8 cellular contexts compared by ENCODE assay signal in the genomic region with DNA sequence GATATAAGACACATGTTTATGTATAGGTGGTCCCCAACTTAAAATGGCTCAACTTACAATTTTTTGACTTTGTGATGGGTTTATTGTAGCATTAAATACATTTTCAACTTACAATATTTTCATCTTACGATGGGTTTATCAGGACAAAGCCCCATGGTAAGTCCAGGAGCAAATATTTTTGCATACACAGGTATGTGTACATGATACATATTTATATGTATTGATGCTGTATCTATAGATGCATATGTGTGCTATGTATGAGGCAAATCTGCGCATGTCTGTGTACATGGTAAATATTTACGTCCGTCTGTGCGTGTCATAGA. TPM values are rescaled to one million over a fixed set of nuclear protein-coding genes. Genes with fewer than 3 reads are reported as not detected.
DNase-seq lines count a peak whose midpoint lies in the region; ATAC-seq and TF ChIP-seq lines count a peak whose summit lies in the region.

No MANE protein-coding gene starts in this region.

- TF ChIP-seq CTCF in C4-2B (conservative IDR thresholded peaks at IDR 0.05) = no peak
- TF ChIP-seq CTCF in dorsolateral prefrontal cortex (IDR thresholded peaks at IDR 0.05 in 54 of 56, conservative IDR thresholded peaks at IDR 0.05 in 2 of 56; ENCODE audit: low read depth in 1 of 56, partially characterized antibody in 56 of 56) = no peak
- TF ChIP-seq CTCF in nephron progenitor cell (IDR thresholded peaks at IDR 0.05) = no peak

- H3K9me3 Mint-ChIP-seq in nephron progenitor cell = no peaks in the 10 kb centered on the region

- H3K27ac Mint-ChIP-seq in nephron progenitor cell = no peak overlapping the region

- intact Hi-C loops in dorsolateral prefrontal cortex (cut with DNase I) (loop anchor here (5.0 to 10.0 kb wide), 3 partner anchors 186 to 1333 kb away; a partner anchor contains a TSS), head of caudate nucleus (cut with DNase I) (loop anchor here (5.0 kb wide), 1 partner anchor 199 kb away; a partner anchor contains a TSS)

- H3K4me1 Mint-ChIP-seq in nephron progenitor cell = peaks cover 33% of the 10 kb centered on the region

- H3K36me3 ChIP-seq in KOPT-K1 (ENCODE audit: insufficient read depth, low read length) = peaks cover 27% of the 10 kb centered on the region

- no peak for ATAC-seq in GM19455 (IDR thresholded peaks at IDR 0.05; ENCODE audit: unreplicated experiment)

- H3K27ac ChIP-seq in C4-2B (peak overlapping the region; percentile 94), KOPT-K1 (ENCODE audit: low read depth, low read length, poor library complexity, severe bottlenecking) (peak overlapping the region; percentile 66), dorsolateral prefrontal cortex (peak overlapping the region; percentile 54 to 96 (median 90))

- no peaks in the 10 kb centered on the region for H3K9me3 ChIP-seq in KOPT-K1 (ENCODE audit: insufficient read depth, low read length, poor library complexity, severe bottlenecking)

- H3K27me3 Mint-ChIP-seq in nephron progenitor cell (ENCODE audit: low read depth, poor library complexity) = peaks cover 12% of the 10 kb centered on the region

- no peaks in the 10 kb centered on the region for H3K27me3 ChIP-seq in dorsolateral prefrontal cortex

- DNase-seq in dorsolateral prefrontal cortex = no peak
- no peak for DNase-seq in nephron progenitor cell
- no peak for DNase-seq in stimulated activated CD4-positive, alpha-beta T cell treated with anti-CD3 and anti-CD28 coated beads, Interleukin-12 subunit alpha, Interleukin-12 subunit beta, amount 100 ng/mL, for 4 hours
- no peak for DNase-seq in head of caudate nucleus
- no peak for DNase-seq in MV-4-11 (lab: John Stamatoyannopoulos, UW)

- peak overlapping the region; percentile 64 for H3K4me3 Mint-ChIP-seq in nephron progenitor cell

- peaks cover 18% of the 10 kb centered on the region for H3K36me3 Mint-ChIP-seq in nephron progenitor cell (ENCODE audit: low read depth)

- H3K4me3 ChIP-seq in dorsolateral prefrontal cortex = peak overlapping the region; percentile 50 to 95 (median 82)

RNA-seq across cellular contexts. Expression of a gene that starts 0.7 kb away (rescaled TPM):
- total RNA-seq in dorsolateral prefrontal cortex = 10 to 100 TPM; 46.9 to 76.5 (median 59.8) TPM
